In genomic region chr7:42984137-42984536, GRCh38 we compare ENCODE assay signal across 11 cellular contexts.
"Had no signal": no experiment of that assay in that cellular context is flagged by ENCODE, and none has a peak within 500 bp of the region (broad histone marks: within the 10 kb centered on the region; RNA-seq: fewer than 3 reads in every experiment).

No MANE protein-coding gene starts in this region.

- H3K4me3 Mint-ChIP-seq: GM23338, H9, HFFc6 had no signal

- H2AFZ ChIP-seq: GM23248, GM23338 had no signal

- H3K9me3 Mint-ChIP-seq: HFFc6 had no signal

- H3K27ac ChIP-seq: GM23248 had no signal

- H3K27ac Mint-ChIP-seq: GM23338, H9, HFFc6 had no signal

- ATAC-seq: GM23338, HCT116 had no signal

- H3K4me1 Mint-ChIP-seq: GM23338 had no signal

- H3K4me2 ChIP-seq: GM23338 had no signal

- DNase-seq: GM23248, GOT3, H7, H9, HCEC 1CT, HFFc6 had no signal

- FAIRE-seq: H1, H54 had no signal

- H3K36me3 ChIP-seq: HAP-1 had no signal

- H3K4me3 ChIP-seq: GM23248, GM23338, HAP-1 had no signal

- H3K4me1 ChIP-seq: HAP-1 had no signal

- H3K9ac ChIP-seq: GM23248 had no signal

- H3K9me3 ChIP-seq: HAP-1 had no signal
